In the genomic region with DNA sequence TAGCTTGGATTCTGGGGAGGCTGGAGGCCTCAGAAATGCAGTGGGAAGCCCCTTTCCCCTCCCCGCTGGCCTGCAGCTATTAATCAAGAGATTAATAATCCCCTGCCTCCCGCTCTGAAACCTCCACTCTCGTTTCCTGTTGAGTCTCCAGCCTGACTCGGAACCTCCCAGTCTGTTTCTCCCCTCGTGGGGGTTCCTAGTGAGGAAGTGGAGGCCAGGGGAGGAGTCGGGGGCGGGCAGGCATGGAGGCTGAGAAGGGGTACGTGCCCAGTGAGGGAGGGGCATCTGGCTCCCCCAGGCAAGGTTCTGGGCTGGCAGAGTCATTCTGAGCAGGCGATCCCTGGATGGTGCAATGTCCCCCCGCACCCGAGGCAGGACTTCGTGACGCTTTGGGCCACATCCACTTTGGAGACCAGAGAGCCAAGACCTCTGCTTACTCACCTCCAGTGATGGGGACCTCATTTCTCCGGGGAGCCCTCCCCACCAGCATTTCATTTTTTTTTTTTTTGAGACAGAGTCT, we compare ENCODE assay signal across 22 cellular contexts.
"Had no signal": no experiment of that assay in that cellular context is flagged by ENCODE, and none has a peak within 500 bp of the region (broad histone marks: within the 10 kb centered on the region; RNA-seq: fewer than 3 reads in every experiment).

No MANE protein-coding gene starts in this region.

- H3K36me3 ChIP-seq: brain microvascular endothelial cell, suprapubic skin, transverse colon had no signal

- H3K4me3 Mint-ChIP-seq: activated CD4-positive, alpha-beta memory T cell treated with anti-CD3 and anti-CD28 coated beads, Interleukin-2, amount 10 ng/mL, durations not matched to agents 7 days and 5 days; activated CD8-positive, alpha-beta memory T cell treated with anti-CD3 and anti-CD28 coated beads, Interleukin-2, amount 10 ng/mL, durations not matched to agents 7 days and 5 days; activated naive CD8-positive, alpha-beta T cell treated with anti-CD3 and anti-CD28 coated beads, Interleukin-2, amount 50 U/mL, for 24 hours; activated T-helper 17 cell treated with anti-CD3 and anti-CD28 coated beads, Interleukin-2, amount 50 U/mL, for 72 hours; stimulated activated naive CD8-positive, alpha-beta T cell treated with anti-CD3 and anti-CD28 coated beads, Interleukin-15, amount 100 ng/mL, for 72 hours; T-helper 2 cell treated with Interferon-gamma antibody and Interleukin-4, amounts not matched to agents 5 μg/mL and 100 μg/mL, for 36 hours had no signal

- H3K79me2 ChIP-seq: parathyroid adenoma had no signal

- H3K4me1 Mint-ChIP-seq: activated CD4-positive, alpha-beta memory T cell treated with anti-CD3 and anti-CD28 coated beads, Interleukin-2, amount 10 ng/mL, durations not matched to agents 7 days and 5 days; activated CD8-positive, alpha-beta memory T cell treated with anti-CD3 and anti-CD28 coated beads, Interleukin-2, amount 10 ng/mL, durations not matched to agents 7 days and 5 days; activated naive CD8-positive, alpha-beta T cell treated with anti-CD3 and anti-CD28 coated beads, Interleukin-2, amount 50 U/mL, for 24 hours; activated T-helper 17 cell treated with anti-CD3 and anti-CD28 coated beads, Interleukin-2, amount 50 U/mL, for 72 hours; stimulated activated naive CD8-positive, alpha-beta T cell treated with anti-CD3 and anti-CD28 coated beads, Interleukin-15, amount 100 ng/mL, for 72 hours had no signal

- H3K9me3 Mint-ChIP-seq: activated CD4-positive, alpha-beta memory T cell treated with anti-CD3 and anti-CD28 coated beads, Interleukin-2, amount 10 ng/mL, durations not matched to agents 7 days and 5 days; activated naive CD8-positive, alpha-beta T cell treated with anti-CD3 and anti-CD28 coated beads, Interleukin-2, amount 50 U/mL, for 24 hours; activated T-helper 17 cell treated with anti-CD3 and anti-CD28 coated beads, Interleukin-2, amount 50 U/mL, for 72 hours; stimulated activated naive CD8-positive, alpha-beta T cell treated with anti-CD3 and anti-CD28 coated beads, Interleukin-15, amount 100 ng/mL, for 72 hours; T-helper 2 cell treated with Interferon-gamma antibody and Interleukin-4, amounts not matched to agents 5 μg/mL and 100 μg/mL, for 36 hours had no signal

- DNase-seq: activated CD4-positive, alpha-beta memory T cell treated with anti-CD3 and anti-CD28 coated beads, Interleukin-2, amount 10 ng/mL, durations not matched to agents 7 days and 5 days; activated CD4-positive, alpha-beta T cell treated with anti-CD3 and anti-CD28 coated beads for 48 hours; activated CD4-positive, CD25-positive, alpha-beta regulatory T cell; activated CD8-positive, alpha-beta memory T cell treated with anti-CD3 and anti-CD28 coated beads, Interleukin-2, amount 10 ng/mL, durations not matched to agents 7 days and 5 days; activated naive CD4-positive, alpha-beta T cell treated with Interleukin-2 at 50 U/mL for 16 hours; activated naive CD8-positive, alpha-beta T cell treated with anti-CD3 and anti-CD28 coated beads, Interleukin-2, amount 50 U/mL, for 24 hours; aorta; brain microvascular endothelial cell; central memory CD4-positive, alpha-beta T cell; dorsolateral prefrontal cortex; foreskin keratinocyte; hypothalamus; left ventricle myocardium superior; stimulated activated CD4-positive, alpha-beta T cell treated with anti-CD3 and anti-CD28 coated beads, Interleukin-4, amount 100 ng/mL, for 1 hour; stimulated activated naive CD8-positive, alpha-beta T cell treated with anti-CD3 and anti-CD28 coated beads, Interleukin-15, amount 100 ng/mL, for 72 hours; transverse colon had no signal

- H3K27ac Mint-ChIP-seq: activated CD4-positive, alpha-beta memory T cell treated with anti-CD3 and anti-CD28 coated beads, Interleukin-2, amount 10 ng/mL, durations not matched to agents 7 days and 5 days; activated CD8-positive, alpha-beta memory T cell treated with anti-CD3 and anti-CD28 coated beads, Interleukin-2, amount 10 ng/mL, durations not matched to agents 7 days and 5 days; activated naive CD8-positive, alpha-beta T cell treated with anti-CD3 and anti-CD28 coated beads, Interleukin-2, amount 50 U/mL, for 24 hours; activated T-helper 17 cell treated with anti-CD3 and anti-CD28 coated beads, Interleukin-2, amount 50 U/mL, for 72 hours; stimulated activated naive CD8-positive, alpha-beta T cell treated with anti-CD3 and anti-CD28 coated beads, Interleukin-15, amount 100 ng/mL, for 72 hours; T-helper 2 cell treated with Interferon-gamma antibody and Interleukin-4, amounts not matched to agents 5 μg/mL and 100 μg/mL, for 36 hours had no signal

- H3K4me2 ChIP-seq: smooth muscle cell had no signal

- H3K9ac ChIP-seq: parathyroid adenoma had no signal

- H3K36me3 Mint-ChIP-seq: activated CD8-positive, alpha-beta memory T cell treated with anti-CD3 and anti-CD28 coated beads, Interleukin-2, amount 10 ng/mL, durations not matched to agents 7 days and 5 days had no signal

- H3K4me3 ChIP-seq: dorsolateral prefrontal cortex, smooth muscle cell, suprapubic skin, transverse colon had no signal

- H2AFZ ChIP-seq: parathyroid adenoma had no signal

- H3K27ac ChIP-seq: brain microvascular endothelial cell, dorsolateral prefrontal cortex, epithelial cell of prostate, foreskin keratinocyte, parathyroid adenoma, suprapubic skin, transverse colon had no signal

- H3K9me3 ChIP-seq: suprapubic skin, transverse colon had no signal

- H3K4me1 ChIP-seq: foreskin keratinocyte, parathyroid adenoma, suprapubic skin, transverse colon had no signal
